Comparison of ENCODE assay signal across 18 cellular contexts in the genomic region with DNA sequence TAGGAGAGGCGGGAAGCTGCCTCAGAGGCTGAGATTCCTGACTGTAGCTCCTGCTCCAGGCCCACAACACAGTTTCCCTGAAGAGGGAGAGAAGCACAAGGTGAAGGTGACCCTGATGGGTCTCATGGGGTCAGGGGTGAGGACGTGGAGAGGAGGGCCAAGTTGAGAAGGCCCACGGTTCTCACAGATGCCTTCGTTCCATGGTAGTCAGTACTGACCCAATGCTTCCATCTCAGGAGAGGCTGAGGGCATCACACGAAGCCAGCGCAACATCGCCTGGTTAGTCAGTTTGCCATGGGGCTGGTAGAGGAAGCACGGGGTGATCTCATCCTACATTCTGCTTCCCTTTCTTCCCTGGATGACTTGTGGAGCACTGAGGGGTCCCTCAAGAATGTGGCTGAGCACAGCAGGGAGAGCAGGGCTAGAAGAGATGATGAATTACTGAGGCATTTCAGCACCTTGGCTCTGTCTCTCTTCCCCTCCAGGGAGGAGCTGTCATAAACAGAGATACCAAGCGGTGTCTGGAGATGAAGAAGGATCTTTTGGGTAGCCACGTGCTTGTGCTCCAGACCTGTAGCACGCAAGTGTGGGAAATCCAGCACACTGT. TPM values are rescaled to one million over a fixed set of nuclear protein-coding genes. Genes with fewer than 3 reads are reported as not detected.
DNase-seq lines count a peak whose midpoint lies in the region; ATAC-seq, FAIRE-seq and TF ChIP-seq lines count a peak whose summit lies in the region.
"Had no signal": no experiment of that assay in that cellular context is flagged by ENCODE, and none has a peak within 500 bp of the region (broad histone marks: within the 10 kb centered on the region; RNA-seq: fewer than 3 reads in every experiment).

No MANE protein-coding gene starts in this region.

- H2BK12ac ChIP-seq in H1 (ENCODE audit: low read depth, low read length), result no peak overlapping the region

- no peaks in the 10 kb centered on the region for H3K36me3 ChIP-seq in HEK293 (ENCODE audit: control insufficient read depth in 2 of 2, insufficient read depth in 1 of 2, low read length in 2 of 2)
- no peaks in the 10 kb centered on the region; a peak in 1 of 8 replicates for H3K36me3 ChIP-seq in H1 (ENCODE audit: control insufficient read depth in 2 of 4, insufficient read depth in 4 of 4, low read length in 3 of 4)
- H3K36me3 ChIP-seq in upper lobe of left lung, result no peaks in the 10 kb centered on the region
- H3K36me3 ChIP-seq in Caco-2 (ENCODE audit: control insufficient read depth, insufficient read depth, low read length), result no peaks in the 10 kb centered on the region
- H3K36me3 ChIP-seq: BLaER1, HAP-1, SJCRH30 had no signal

- no peak overlapping the region for H2BK20ac ChIP-seq in H1 (ENCODE audit: low read length)

- no peak overlapping the region for H3K4me3 Mint-ChIP-seq in Caco-2 (ENCODE audit: unreplicated experiment)
- H3K4me3 Mint-ChIP-seq: CD8-positive, alpha-beta T cell had no signal

- H3K27ac ChIP-seq in HEK293 (ENCODE audit: extremely low read depth, low read depth, low read length) (no peak overlapping the region), H1 (ENCODE audit: low read depth, low read length) (no peak overlapping the region), upper lobe of left lung (no peak overlapping the region)
- H3K27ac ChIP-seq: BLaER1, SJCRH30 had no signal

- H3K36me3 Mint-ChIP-seq in Caco-2 (ENCODE audit: insufficient read depth, unreplicated experiment), result no peaks in the 10 kb centered on the region
- H3K36me3 Mint-ChIP-seq: CD8-positive, alpha-beta T cell had no signal

- no peak overlapping the region; the same call in 1 of the 2 replicates for H2BK5ac ChIP-seq in H1 (ENCODE audit: low read depth, low read length)

- H4K5ac ChIP-seq in H1 (ENCODE audit: insufficient read length, low read depth, low read length), result no peak overlapping the region

- H4K8ac ChIP-seq in H1 (ENCODE audit: extremely low read depth, insufficient read depth, low read length), result 0 out of 2 replicates have a peak overlapping the region, but pooled peaks have one; percentile 9

- H4K20me1 ChIP-seq in H1 (replicated peaks in 1 of 2; ENCODE audit: control insufficient read depth in 1 of 2, insufficient read depth in 2 of 2, low read length in 2 of 2), result peaks cover 0 to 5% of the 10 kb centered on the region in 2 experiments
- H4K20me1 ChIP-seq: BLaER1 had no signal

- H3K4ac ChIP-seq in H1 (replicated peaks; ENCODE audit: insufficient read length, low read depth, low read length), result no peak overlapping the region

- no peak overlapping the region for H3K23ac ChIP-seq in H1 (ENCODE audit: insufficient read length)

- POLR2A ChIA-PET in HEK293 (lab: Yijun Ruan, JAX) (no interaction called here), H1 (lab: Charles Lee; ENCODE audit: partially characterized antibody) (no interaction called here), Caco-2 (lab: Charles Lee) (no interaction called here)

- H3K9me3 Mint-ChIP-seq in Caco-2 (ENCODE audit: unreplicated experiment), result no peaks in the 10 kb centered on the region
- H3K9me3 Mint-ChIP-seq: CD8-positive, alpha-beta T cell had no signal

- H3K27me3 ChIP-seq in H1 (replicated peaks in 1 of 4; ENCODE audit: control insufficient read depth in 3 of 4, extremely low read depth in 1 of 4, insufficient read depth in 3 of 4, low read length in 3 of 4) (no peaks in the 10 kb centered on the region), upper lobe of left lung (no peaks in the 10 kb centered on the region), Caco-2 (replicated peaks; ENCODE audit: control insufficient read depth, insufficient read depth, low read length) (no peaks in the 10 kb centered on the region; the same call in 1 of the 2 replicates)
- H3K27me3 ChIP-seq: BLaER1 had no signal

- H3K27me3 Mint-ChIP-seq in Caco-2 (ENCODE audit: insufficient read depth, unreplicated experiment), result peaks cover 39% of the 10 kb centered on the region

- CTCF ChIA-PET in HEK293 (lab: Yijun Ruan, JAX), result interaction anchor here (0.6 kb wide), 1 partner anchor 769 kb away, joined by 3 read pairs; no protein-coding TSS in a partner anchor
- CTCF ChIA-PET in H1 (lab: Charles Lee; ENCODE audit: partially characterized antibody), result interaction anchor here (1.8 kb wide), 1 partner anchor 8 kb away, joined by 8 read pairs; no protein-coding TSS in a partner anchor
- CTCF ChIA-PET in Caco-2 (lab: Charles Lee), result no interaction called here

- H3K9ac ChIP-seq in H1 (replicated peaks in 1 of 4; ENCODE audit: extremely low read depth in 1 of 4, low read depth in 3 of 4, low read length in 3 of 4), result no peak overlapping the region
- H3K9ac ChIP-seq: BLaER1 had no signal

- no peak for TF ChIP-seq POLR2A in H1 (IDR thresholded peaks at IDR 0.05; ENCODE audit: control extremely low read depth in 1 of 2, low read depth in 2 of 2, low read length in 2 of 2)
- TF ChIP-seq POLR2A in upper lobe of left lung (IDR thresholded peaks at IDR 0.05), result no peak

- H3K4me1 Mint-ChIP-seq in Caco-2 (ENCODE audit: low read depth, unreplicated experiment), result no peaks in the 10 kb centered on the region

- no peak overlapping the region for H3K4me2 ChIP-seq in H1 (ENCODE audit: insufficient read depth in 1 of 2, low read depth in 2 of 2, low read length in 2 of 2)
- H3K4me2 ChIP-seq: BLaER1 had no signal

- intact Hi-C loops in Caco-2 (cut with micrococcal nuclease; ENCODE audit: unreplicated experiment), result no loop called here

- no peaks in the 10 kb centered on the region for H3K4me1 ChIP-seq in HEK293 (ENCODE audit: control insufficient read depth, insufficient read depth, low read length)
- no peaks in the 10 kb centered on the region for H3K4me1 ChIP-seq in H1 (replicated peaks in 1 of 4; ENCODE audit: control insufficient read depth in 3 of 4, insufficient read depth in 4 of 4, low read length in 3 of 4)
- no peaks in the 10 kb centered on the region for H3K4me1 ChIP-seq in upper lobe of left lung
- H3K4me1 ChIP-seq in Caco-2, result no peaks in the 10 kb centered on the region
- H3K4me1 ChIP-seq: BLaER1, HAP-1, SJCRH30 had no signal

- no peaks in the 10 kb centered on the region for H3K79me2 ChIP-seq in H1 (ENCODE audit: control insufficient read depth in 1 of 2, insufficient read depth in 2 of 2, low read length in 2 of 2)

- no peak overlapping the region for H2BK15ac ChIP-seq in H1 (ENCODE audit: low read length)

- no peak for TF ChIP-seq RAD21 in H1 (IDR thresholded peaks at IDR 0.05 in 1 of 2, conservative IDR thresholded peaks at IDR 0.05 in 1 of 2; ENCODE audit: low read depth in 2 of 2, low read length in 2 of 2)

- DNase-seq in EL (peak; percentile 27), H1 (ENCODE audit: low read depth in 1 of 2, low spot score in 2 of 2) (no peak), upper lobe of left lung (no peak), Caco-2 (no peak)
- DNase-seq in activated CD8-positive, alpha-beta memory T cell treated with anti-CD3 and anti-CD28 coated beads, Interleukin-2, amount 50 U/mL, for 48 hours, result no peak
- DNase-seq: CD8-positive, alpha-beta T cell; DND-41; NCI-H187 treated with DMSO at 0.1 percent for 48 hours; NCI-H69; RPMI8226; SJCRH30 had no signal

- BruUV-seq in Caco-2 (replicated peaks; lab: Mats Ljungman, UMichigan), result no TSS peak

- H4K91ac ChIP-seq in H1 (replicated peaks; ENCODE audit: insufficient read length, low read length), result no peak overlapping the region

- H3K9me3 ChIP-seq in HEK293 (ENCODE audit: control insufficient read depth, insufficient read depth, low read depth, low read length) (no peaks in the 10 kb centered on the region), H1 (ENCODE audit: insufficient read depth in 2 of 2, low read depth in 1 of 2, low read length in 1 of 2) (no peaks in the 10 kb centered on the region), upper lobe of left lung (no peaks in the 10 kb centered on the region), Caco-2 (0 out of 2 replicates have a peak, but pooled peaks cover 7% of the 10 kb centered on the region)
- H3K9me3 ChIP-seq: BLaER1, HAP-1, SJCRH30 had no signal

- peak; percentile 8 to 58 for ATAC-seq in upper lobe of left lung (ENCODE audit: low FRiP score in 2 of 2)
- ATAC-seq in GM18498 (IDR thresholded peaks at IDR 0.05; ENCODE audit: unreplicated experiment), result no peak
- ATAC-seq: CD8-positive, alpha-beta T cell had no signal

- H3K27ac Mint-ChIP-seq in Caco-2 (ENCODE audit: unreplicated experiment), result no peak overlapping the region
- H3K27ac Mint-ChIP-seq: CD8-positive, alpha-beta T cell had no signal

- no peak for TF ChIP-seq EP300 in H1 (IDR thresholded peaks at IDR 0.05; ENCODE audit: borderline replicate concordance in 1 of 2, low read depth in 2 of 2, low read length in 2 of 2)
- TF ChIP-seq EP300 in upper lobe of left lung (IDR thresholded peaks at IDR 0.05), result no peak

- H3K4me3 ChIP-seq in HEK293 (ENCODE audit: low read depth, low read length) (no peak overlapping the region), H1 (ENCODE audit: extremely low read depth in 1 of 4, insufficient read depth in 2 of 4, low read depth in 3 of 4, low read length in 4 of 4) (no peak overlapping the region), upper lobe of left lung (no peak overlapping the region), Caco-2 (ENCODE audit: low read depth, low read length) (no peak overlapping the region)
- H3K4me3 ChIP-seq: BLaER1, HAP-1, SJCRH30 had no signal

- no peak for FAIRE-seq in H1 (lab: Jason Lieb, UNC)
- FAIRE-seq: GM19239, HTR-8/SVneo had no signal

- H2AK5ac ChIP-seq in H1 (ENCODE audit: low read depth, low read length), result no peak overlapping the region

- H2BK120ac ChIP-seq in H1 (replicated peaks; ENCODE audit: low read depth, low read length), result no peak overlapping the region

- H2AFZ ChIP-seq in H1 (ENCODE audit: low read length), result no peak overlapping the region

- no peak overlapping the region for H3K56ac ChIP-seq in H1 (replicated peaks; ENCODE audit: insufficient read length, low read depth, low read length)

- H3K23me2 ChIP-seq in H1 (ENCODE audit: low read depth, low read length), result no peaks in the 10 kb centered on the region

- no peaks in the 10 kb centered on the region for H3K79me1 ChIP-seq in H1 (ENCODE audit: low read depth, low read length)

- no peak overlapping the region for H3K18ac ChIP-seq in H1 (ENCODE audit: extremely low read depth, low read length)

- no peak overlapping the region for H3K14ac ChIP-seq in H1 (ENCODE audit: insufficient read length)

- no peak for TF ChIP-seq CTCF in HEK293 (tag by site-specific recombination; IDR thresholded peaks at IDR 0.05)
- TF ChIP-seq CTCF in H1 (IDR thresholded peaks at IDR 0.05; ENCODE audit: control extremely low read depth in 1 of 3, insufficient read depth in 1 of 3, low read depth in 1 of 3, low read length in 3 of 3), result no peak
- TF ChIP-seq CTCF in upper lobe of left lung (IDR thresholded peaks at IDR 0.05), result no peak
- TF ChIP-seq CTCF in Caco-2 (IDR thresholded peaks at IDR 0.05; ENCODE audit: insufficient read depth in 1 of 2, low read depth in 1 of 2, low read length in 1 of 2, severe bottlenecking in 1 of 2, unreplicated experiment in 1 of 2), result no peak

- WGBS in H1 (ENCODE audit: extremely low coverage in 1 of 2, insufficient coverage in 1 of 2, insufficient read length in 1 of 2, insufficient replicate concordance in 2 of 2, low coverage in 1 of 2, low lambda C conversion rate in 2 of 2, missing lambda C conversion rate in 1 of 2), 2 experiments, result 86% methylated on average over 11 of the region's 11 CpGs; no CpG with 5 or more reads in 1 of the 2 experiments
- WGBS in upper lobe of left lung, 2 donors, result 85 to 87% methylated on average over 9 to 11 of the region's 11 CpGs

RNA-seq across cellular contexts. Expression of a gene that starts 51.9 kb away (rescaled TPM):
- total RNA-seq in H1 (2021; fragmentation: NEBNext Ultra II Directional; extraction: Animal tissue kit (Norgen Biotek cat#: 25700)), result 5.4 and 8.3 TPM in 2 replicates
- polyA plus RNA-seq in H1 (2011; rRNA removed), result 3.2 and 4.7 TPM in 2 replicates
- polyA plus RNA-seq in H1 (2011; cell fraction: cytosol; rRNA removed), result 4.7 TPM
- 10.5 TPM for polyA plus RNA-seq in H1 (2011; cell fraction: nucleus; rRNA removed)
- polyA plus RNA-seq in H1 (2012, experiment 1 of 2), result 2.8 to 5.7 TPM (median 4.9 TPM) in 4 replicates
- 2.0 TPM for polyA plus RNA-seq in H1 (2012, experiment 2 of 2)
- 2.8 TPM for polyA plus RNA-seq in H1 (2013, experiment 1 of 2)
- polyA plus RNA-seq in H1 (2013, experiment 2 of 2), result 3.2 TPM
- 12.2 and 16.3 TPM in 2 replicates for polyA minus RNA-seq in H1 (2011; rRNA and poly(A)+ RNA removed)
- polyA minus RNA-seq in H1 (2011; cell fraction: cytosol; rRNA and poly(A)+ RNA removed), result 5.1 TPM
- 14.9 TPM for polyA minus RNA-seq in H1 (2011; cell fraction: nucleus; rRNA and poly(A)+ RNA removed)
- total RNA-seq in upper lobe of left lung (under 1 TPM in 5 of 6 donors, not detected in 1; 0.14 to 0.94 (median 0.59) TPM), Caco-2 (2022) (not detected in 2 replicates)
- total RNA-seq: LHCN-M2 had no signal
